ENCODE assay signal across 29 cellular contexts in the genomic region with DNA sequence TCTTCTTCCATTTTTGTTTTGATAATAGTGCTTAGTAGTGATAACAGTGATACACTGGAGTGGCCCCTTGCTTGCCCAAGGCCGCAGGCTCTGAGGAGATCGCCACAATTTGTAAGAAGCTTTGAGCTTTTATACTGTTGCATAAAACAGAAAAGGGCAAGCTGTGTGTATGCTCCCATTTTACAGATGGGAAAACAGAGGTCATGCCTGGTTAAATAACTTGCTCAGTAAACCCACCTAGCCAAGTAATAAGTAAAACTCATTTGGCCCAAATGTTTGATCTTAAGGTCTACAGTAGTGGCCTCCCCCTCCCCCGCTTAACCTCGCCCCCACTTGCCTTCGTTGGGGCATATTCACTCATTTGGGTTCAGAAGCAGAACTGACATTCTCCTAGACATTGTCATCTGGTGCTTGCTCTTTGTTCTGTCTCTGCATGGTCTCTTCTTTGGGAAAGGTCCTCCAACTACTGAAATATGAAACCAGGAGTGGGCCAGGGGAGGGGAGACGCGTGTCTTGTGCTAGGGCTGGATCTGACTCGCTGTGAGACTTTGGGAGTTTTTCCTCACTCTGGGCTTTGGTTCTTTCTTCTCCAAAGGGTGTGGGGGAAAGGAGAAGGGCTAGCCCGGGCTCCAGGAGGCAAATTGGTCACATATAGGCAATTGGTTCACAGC.
A peak's percentile ranks its signal among the peaks of the same experiment; 100 is the strongest.
DNase-seq lines count a peak whose midpoint lies in the region; ATAC-seq, FAIRE-seq and TF ChIP-seq lines count a peak whose summit lies in the region.
"Had no signal": no experiment of that assay in that cellular context is flagged by ENCODE, and none has a peak within 500 bp of the region (broad histone marks: within the 10 kb centered on the region; RNA-seq: fewer than 3 reads in every experiment).

No MANE protein-coding gene starts in this region.

- H3K27ac ChIP-seq in spleen = peak overlapping the region in 5 of 8 donors; percentile 58 to 80 (median 73)
- H3K27ac ChIP-seq in small intestine (ENCODE audit: low read depth in 1 of 2, low read length in 1 of 2) = no peak overlapping the region
- H3K27ac ChIP-seq: BLaER1 treated with 17β-estradiol and CSF1 and Interleukin-3, amounts not matched to agents 10 nM and 100 nM; RWPE1 had no signal

- H3K27me3 Mint-ChIP-seq in CD14-positive monocyte (ENCODE audit: low read depth in 3 of 3) = peaks cover 42 to 72% (median 46%) of the 10 kb centered on the region in 3 donors

- H3K4me3 ChIP-seq in spleen = no peak overlapping the region
- H3K4me3 ChIP-seq in small intestine (ENCODE audit: low read depth in 1 of 2, low read length in 2 of 2) = no peak overlapping the region
- H3K4me3 ChIP-seq: BLaER1 treated with 17β-estradiol and CSF1 and Interleukin-3, amounts not matched to agents 10 nM and 100 nM; GM12878; GM23338 had no signal

- 78 to 92% (median 86%) methylated on average over 9 of the region's 9 CpGs for WGBS in spleen, 5 donors
- 76 to 80% (median 78%) methylated on average over 9 of the region's 9 CpGs for WGBS in small intestine, 3 donors

- H3K9me3 ChIP-seq in spleen (no peaks in the 10 kb centered on the region), small intestine (ENCODE audit: control insufficient read depth, low read depth) (no peaks in the 10 kb centered on the region)
- H3K9me3 ChIP-seq: BLaER1 treated with 17β-estradiol and CSF1 and Interleukin-3, amounts not matched to agents 10 nM and 100 nM had no signal

- H3K36me3 ChIP-seq in spleen (no peaks in the 10 kb centered on the region), small intestine (ENCODE audit: control insufficient read depth in 2 of 2, insufficient read depth in 2 of 2, low read length in 2 of 2) (no peaks in the 10 kb centered on the region)
- H3K36me3 ChIP-seq: BLaER1 treated with 17β-estradiol and CSF1 and Interleukin-3, amounts not matched to agents 10 nM and 100 nM had no signal

- peaks cover 11% of the 10 kb centered on the region for H3K4me1 Mint-ChIP-seq in CD14-positive monocyte

- no peak for FAIRE-seq in small intestine (lab: Jason Lieb, UNC)
- FAIRE-seq: A204.1, G401.6, GM12878 had no signal

- ATAC-seq in HG02870 (IDR thresholded peaks at IDR 0.05; ENCODE audit: unreplicated experiment) = no peak
- ATAC-seq: GM12878, GM23338, HCT116, Panc1, T-cell had no signal

- no peak for TF ChIP-seq POLR2A in spleen (IDR thresholded peaks at IDR 0.05)

- H3K27ac Mint-ChIP-seq in CD14-positive monocyte = no peak overlapping the region
- H3K27ac Mint-ChIP-seq: CD4-positive, alpha-beta memory T cell; GM23338; T-cell had no signal

- peaks cover 0 to 56% (median 0%) of the 10 kb centered on the region in 7 donors for H3K27me3 ChIP-seq in spleen (replicated peaks in 1 of 7)
- peaks cover 0 to 16% of the 10 kb centered on the region in 2 donors for H3K27me3 ChIP-seq in small intestine (ENCODE audit: control insufficient read depth in 2 of 2, insufficient read depth in 2 of 2, low read length in 2 of 2)
- H3K27me3 ChIP-seq: BLaER1 treated with 17β-estradiol and CSF1 and Interleukin-3, amounts not matched to agents 10 nM and 100 nM had no signal

- intact Hi-C loops in spleen (cut with DNase I; ENCODE audit: low total_unique reads) = no loop called here
- intact Hi-C loops in CD14-positive monocyte (cut with micrococcal nuclease) = no loop called here

- peaks cover 11 to 48% (median 29%) of the 10 kb centered on the region in 6 donors for H3K4me1 ChIP-seq in spleen
- peaks cover 0 to 4% of the 10 kb centered on the region in 2 donors for H3K4me1 ChIP-seq in small intestine (ENCODE audit: control insufficient read depth in 2 of 2, insufficient read depth in 1 of 2, low read depth in 1 of 2, low read length in 1 of 2)

- no peaks in the 10 kb centered on the region for H3K36me3 Mint-ChIP-seq in CD14-positive monocyte
- H3K36me3 Mint-ChIP-seq: CD4-positive, alpha-beta memory T cell; T-cell had no signal

- peaks cover 0 to 8% (median 0%) of the 10 kb centered on the region in 7 donors for H3K9me3 Mint-ChIP-seq in CD14-positive monocyte
- H3K9me3 Mint-ChIP-seq: GM23338, T-cell had no signal

- peak; percentile 37 for DNase-seq in NCI-H748 (lab: John Stamatoyannopoulos, UW; ENCODE audit: unreplicated experiment)
- DNase-seq in NCI-H748 treated with DMSO at 0.1 percent for 48 hours (lab: John Stamatoyannopoulos, UW) = no peak
- peak; percentile 36 for DNase-seq in NCI-H69 (lab: John Stamatoyannopoulos, UW)
- peak; percentile 76 for DNase-seq in left kidney (ENCODE audit: low read depth, low spot score)
- DNase-seq in spleen = peak; percentile 35
- DNase-seq in CD14-positive monocyte (ENCODE audit: low spot score) = no peak
- no peak for DNase-seq in small intestine
- DNase-seq: AML-193; CD4-positive, alpha-beta memory T cell; COR-L47; DMS53; Kasumi-1; NCI-H1105; NCI-H1436 treated with DMSO at 0.1 percent for 48 hours; NCI-H1930; NCI-H2171; NCI-H226; NCI-H524 treated with DMSO at 0.1 percent for 48 hours; SHP77 had no signal

- TF ChIP-seq CTCF in spleen (IDR thresholded peaks at IDR 0.05 in 8 of 11, conservative IDR thresholded peaks at IDR 0.05 in 3 of 11) = no peak
- no peak for TF ChIP-seq CTCF in CD14-positive monocyte (IDR thresholded peaks at IDR 0.05)

- no peak overlapping the region for H3K4me3 Mint-ChIP-seq in CD14-positive monocyte
- H3K4me3 Mint-ChIP-seq: GM23338 had no signal

Comparison
In these comparisons a context has a peak if more than half of its experiments do, and no peak if none do; other contexts are left out.
1. DNase-seq: peak in NCI-H748 (single experiment), NCI-H69 (single experiment), left kidney (single experiment) and spleen (single experiment); none in NCI-H748 treated with DMSO at 0.1 percent for 48 hours (single experiment), CD14-positive monocyte (single experiment) and small intestine (single experiment).
2. H3K27ac ChIP-seq: peak in spleen (5 of 8); none in small intestine (0 of 2).